Comparison of ENCODE assay signal across 15 cellular contexts in genomic region chr6:136208783-136209182, GRCh38. TPM values are rescaled to one million over a fixed set of nuclear protein-coding genes. Genes with fewer than 3 reads are reported as not detected.
DNase-seq lines count a peak whose midpoint lies in the region; ATAC-seq and TF ChIP-seq lines count a peak whose summit lies in the region.
"Had no signal": no experiment of that assay in that cellular context is flagged by ENCODE, and none has a peak within 500 bp of the region (broad histone marks: within the 10 kb centered on the region; RNA-seq: fewer than 3 reads in every experiment).

No MANE protein-coding gene starts in this region.

- H3K9me3 Mint-ChIP-seq in HFFc6, result no peaks in the 10 kb centered on the region

- DNase-seq in HFFc6 (no peak), SK-MEL-5 (ENCODE audit: low read depth, low spot score) (peak; percentile 34), iPS-NIHi11 (ENCODE audit: low spot score) (peak; percentile 39), NCI-H524 treated with DMSO at 0.1 percent for 48 hours (lab: John Stamatoyannopoulos, UW) (no peak)
- DNase-seq: AML-193, DMS79, GM23248, Kasumi-1, NCI-H187 treated with DMSO at 0.1 percent for 48 hours, NCI-H446, NCI-H774, Right ventricle myocardium superior had no signal

- H3K79me2 ChIP-seq in DOHH2 (ENCODE audit: control insufficient read depth, low read length), result no peaks in the 10 kb centered on the region

- H3K27me3 Mint-ChIP-seq in HFFc6 (ENCODE audit: insufficient read depth), result no peaks in the 10 kb centered on the region; the same call in 1 of the 2 replicates

- H3K4me1 Mint-ChIP-seq in HFFc6 (ENCODE audit: low read depth), result no peaks in the 10 kb centered on the region

- no peaks in the 10 kb centered on the region for H3K9me3 ChIP-seq in DOHH2 (ENCODE audit: control insufficient read depth, insufficient read depth, low read length)

- H3F3A ChIP-seq in DOHH2 (ENCODE audit: control insufficient read depth, insufficient read depth), result no peaks in the 10 kb centered on the region

- no peaks in the 10 kb centered on the region for H3K36me3 ChIP-seq in DOHH2 (ENCODE audit: control insufficient read depth, low read length)

- H3K27ac Mint-ChIP-seq in HFFc6, result no peak overlapping the region

- H3K9me2 ChIP-seq in DOHH2 (replicated peaks; ENCODE audit: control insufficient read depth, low read length), result no peaks in the 10 kb centered on the region; the same call in 1 of the 2 replicates

- TF ChIP-seq CTCF in DOHH2 (IDR thresholded peaks at IDR 0.05; ENCODE audit: low read depth, low read length, poor library complexity, severe bottlenecking) (peak; percentile 28), HFFc6 (IDR thresholded peaks at IDR 0.05) (peak; percentile 26; the same call in 1 of the 2 replicates)

- no peak overlapping the region for H3K4me3 Mint-ChIP-seq in HFFc6

- no peaks in the 10 kb centered on the region for H3K4me1 ChIP-seq in DOHH2 (ENCODE audit: control insufficient read depth, low read length)

- H3K27ac ChIP-seq in DOHH2 (ENCODE audit: low read depth, low read length), result no peak overlapping the region
- H3K27ac ChIP-seq: GM23248 had no signal

- ATAC-seq in HG03378 (IDR thresholded peaks at IDR 0.05; ENCODE audit: unreplicated experiment) (no peak), HG03139 (IDR thresholded peaks at IDR 0.05; ENCODE audit: unreplicated experiment) (no peak)

- H3K36me3 Mint-ChIP-seq in HFFc6 (ENCODE audit: low read depth), result no peaks in the 10 kb centered on the region

- no peaks in the 10 kb centered on the region for H3K27me3 ChIP-seq in DOHH2 (ENCODE audit: control insufficient read depth, low read length)

- H3K4me3 ChIP-seq in DOHH2 (ENCODE audit: low read length), result no peak overlapping the region
- H3K4me3 ChIP-seq: GM23248 had no signal

- H4K20me1 ChIP-seq in DOHH2 (ENCODE audit: control insufficient read depth, insufficient read depth, low read depth, low read length), result no peaks in the 10 kb centered on the region

- in situ Hi-C loops in SK-MEL-5 (cut with HindIII; ENCODE audit: low pct_unique_long_range_greater_than_20kb, low sequenced_read_pairs), result no loop called here

- H3K4me2 ChIP-seq in DOHH2 (ENCODE audit: low read length), result no peak overlapping the region

RNA-seq across cellular contexts. Expression of gene MTFR2, which starts 41.3 kb away (rescaled TPM):
- total RNA-seq in HFFc6 (2021; fragmentation: NEBNext Ultra II Directional; extraction: Animal tissue kit (Norgen Biotek cat#: 25700)), result 1 to 10 TPM; 2.6 to 6.8 (median 6.3) TPM
- 2.7 and 5.4 TPM in 2 replicates for total RNA-seq in SK-MEL-5 (2014; rRNA removed; shearing (Covaris generic))
- polyA plus RNA-seq in SK-MEL-5 (2015; cell fraction: cytosol; rRNA removed), result 8.9 and 14.2 TPM in 2 replicates
- polyA plus RNA-seq in SK-MEL-5 (2015; cell fraction: nucleus; rRNA removed), result 10.3 and 17.8 TPM in 2 replicates
- total RNA-seq: GM23248 had no signal

Comparison
In these comparisons a context has a peak if more than half of its experiments do, and no peak if none do; other contexts are left out.
1. DNase-seq: peak in SK-MEL-5 (single experiment) and iPS-NIHi11 (single experiment); none in HFFc6 (single experiment) and NCI-H524 treated with DMSO at 0.1 percent for 48 hours (single experiment).